In the genomic region with DNA sequence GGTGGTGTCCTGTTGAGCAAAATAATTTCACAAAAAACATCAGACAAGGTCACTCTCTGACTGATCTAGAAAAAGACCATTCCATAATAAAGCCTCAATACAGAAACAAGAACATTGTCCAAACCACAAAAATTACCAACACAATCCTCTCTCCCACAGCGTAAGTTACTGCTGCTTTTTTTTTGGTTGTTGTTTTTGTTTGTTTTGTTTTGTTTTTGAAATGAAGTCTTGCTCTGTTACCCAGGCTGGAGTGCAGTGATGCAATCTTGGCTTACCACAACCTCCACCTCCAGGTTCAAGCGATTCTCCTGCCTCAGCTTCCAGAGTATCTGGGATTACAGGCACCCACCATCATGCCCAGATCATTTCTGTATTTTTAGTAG, we compare ENCODE assay signal across 12 cellular contexts. TPM values are rescaled to one million over a fixed set of nuclear protein-coding genes. Genes with fewer than 3 reads are reported as not detected.
A peak's percentile ranks its signal among the peaks of the same experiment; 100 is the strongest.
DNase-seq lines count a peak whose midpoint lies in the region; ATAC-seq lines count a peak whose summit lies in the region.
"Had no signal": no experiment of that assay in that cellular context is flagged by ENCODE, and none has a peak within 500 bp of the region (broad histone marks: within the 10 kb centered on the region; RNA-seq: fewer than 3 reads in every experiment).

No MANE protein-coding gene starts in this region.

- ATAC-seq in activated CD8-positive, alpha-beta memory T cell treated with anti-CD3 and anti-CD28 coated beads, Interleukin-2, amount 10 ng/mL, durations not matched to agents 7 days and 5 days, result no peak
- no peak for ATAC-seq in stimulated activated naive CD8-positive, alpha-beta T cell treated with anti-CD3 and anti-CD28 coated beads, Interleukin-15, amount 100 ng/mL, for 72 hours
- no peak for ATAC-seq in GM21423 (IDR thresholded peaks at IDR 0.05; ENCODE audit: unreplicated experiment)
- ATAC-seq in GM19463 (IDR thresholded peaks at IDR 0.05; ENCODE audit: unreplicated experiment), result no peak

- peaks cover 7% of the 10 kb centered on the region for H3K36me3 ChIP-seq in iPS-20b (ENCODE audit: insufficient read depth, low read depth, low read length)

- no peak overlapping the region for H3K27ac Mint-ChIP-seq in activated CD8-positive, alpha-beta memory T cell treated with anti-CD3 and anti-CD28 coated beads, Interleukin-2, amount 10 ng/mL, durations not matched to agents 7 days and 5 days
- peak overlapping the region; percentile 95 for H3K27ac Mint-ChIP-seq in activated naive CD8-positive, alpha-beta T cell
- peak overlapping the region in 1 of 2 donors; percentile 46 for H3K27ac Mint-ChIP-seq in stimulated activated naive CD8-positive, alpha-beta T cell treated with anti-CD3 and anti-CD28 coated beads, Interleukin-15, amount 100 ng/mL, for 72 hours

- H3K27me3 Mint-ChIP-seq in activated CD8-positive, alpha-beta memory T cell treated with anti-CD3 and anti-CD28 coated beads, Interleukin-2, amount 10 ng/mL, durations not matched to agents 7 days and 5 days, result peaks cover 2% of the 10 kb centered on the region
- no peaks in the 10 kb centered on the region for H3K27me3 Mint-ChIP-seq in activated naive CD8-positive, alpha-beta T cell
- H3K27me3 Mint-ChIP-seq in stimulated activated naive CD8-positive, alpha-beta T cell treated with anti-CD3 and anti-CD28 coated beads, Interleukin-15, amount 100 ng/mL, for 72 hours, result no peaks in the 10 kb centered on the region

- H3K27me3 ChIP-seq in iPS-20b (ENCODE audit: insufficient read depth, low read length), result no peaks in the 10 kb centered on the region
- H3K27me3 ChIP-seq: Peyer's patch had no signal

- peak overlapping the region; percentile 89 for H3K4me3 Mint-ChIP-seq in activated CD8-positive, alpha-beta memory T cell treated with anti-CD3 and anti-CD28 coated beads, Interleukin-2, amount 10 ng/mL, durations not matched to agents 7 days and 5 days
- H3K4me3 Mint-ChIP-seq in activated naive CD8-positive, alpha-beta T cell, result peak overlapping the region; percentile 92
- H3K4me3 Mint-ChIP-seq in stimulated activated naive CD8-positive, alpha-beta T cell treated with anti-CD3 and anti-CD28 coated beads, Interleukin-15, amount 100 ng/mL, for 72 hours, result peak overlapping the region; percentile 52 to 93

- H3K9me3 Mint-ChIP-seq in activated CD8-positive, alpha-beta memory T cell treated with anti-CD3 and anti-CD28 coated beads, Interleukin-2, amount 10 ng/mL, durations not matched to agents 7 days and 5 days (ENCODE audit: low read depth), result no peaks in the 10 kb centered on the region
- H3K9me3 Mint-ChIP-seq in activated naive CD8-positive, alpha-beta T cell (ENCODE audit: low read depth), result no peaks in the 10 kb centered on the region
- H3K9me3 Mint-ChIP-seq in stimulated activated naive CD8-positive, alpha-beta T cell treated with anti-CD3 and anti-CD28 coated beads, Interleukin-15, amount 100 ng/mL, for 72 hours, result no peaks in the 10 kb centered on the region

- CTCF ChIA-PET in activated CD8-positive, alpha-beta memory T cell treated with anti-CD3 and anti-CD28 coated beads, Interleukin-2, amount 10 ng/mL, durations not matched to agents 7 days and 5 days (lab: Charles Lee), result interaction anchor here (2.8 kb wide), 1 partner anchor 34 kb away, joined by 17 read pairs; a partner anchor contains a TSS

- peaks cover 6% of the 10 kb centered on the region for H3K36me3 Mint-ChIP-seq in activated CD8-positive, alpha-beta memory T cell treated with anti-CD3 and anti-CD28 coated beads, Interleukin-2, amount 10 ng/mL, durations not matched to agents 7 days and 5 days
- peaks cover 4% of the 10 kb centered on the region for H3K36me3 Mint-ChIP-seq in activated naive CD8-positive, alpha-beta T cell

- H3K9me3 ChIP-seq in iPS-20b (ENCODE audit: insufficient read depth, low read depth, low read length), result no peaks in the 10 kb centered on the region
- H3K9me3 ChIP-seq: Peyer's patch had no signal

- H3K4me3 ChIP-seq in iPS-20b (ENCODE audit: low read length), result peak overlapping the region; percentile 77; the same call in 1 of the 2 replicates

- H3K4me1 ChIP-seq in iPS-20b (ENCODE audit: insufficient read depth, low read length), result peaks cover 9% of the 10 kb centered on the region

- H3K27ac ChIP-seq in iPS-20b (ENCODE audit: low read length), result no peak overlapping the region

- no peak overlapping the region for H3K9ac ChIP-seq in iPS-20b (ENCODE audit: low read depth, low read length)

- H3K4me1 Mint-ChIP-seq in activated CD8-positive, alpha-beta memory T cell treated with anti-CD3 and anti-CD28 coated beads, Interleukin-2, amount 10 ng/mL, durations not matched to agents 7 days and 5 days, result peaks cover 30% of the 10 kb centered on the region
- H3K4me1 Mint-ChIP-seq in activated naive CD8-positive, alpha-beta T cell (ENCODE audit: low read depth), result peaks cover 27% of the 10 kb centered on the region
- H3K4me1 Mint-ChIP-seq in stimulated activated naive CD8-positive, alpha-beta T cell treated with anti-CD3 and anti-CD28 coated beads, Interleukin-15, amount 100 ng/mL, for 72 hours, result peaks cover 51% of the 10 kb centered on the region

- no peak for DNase-seq in activated CD8-positive, alpha-beta memory T cell treated with anti-CD3 and anti-CD28 coated beads, Interleukin-2, amount 10 ng/mL, durations not matched to agents 7 days and 5 days
- no peak for DNase-seq in activated CD8-positive, alpha-beta memory T cell treated with anti-CD3 and anti-CD28 coated beads, Interleukin-2, amount 50 U/mL, for 4 hours
- no peak for DNase-seq in stimulated activated naive CD8-positive, alpha-beta T cell treated with anti-CD3 and anti-CD28 coated beads, Interleukin-15, amount 100 ng/mL, for 72 hours
- DNase-seq in NCI-H1436 treated with DMSO at 0.1 percent for 48 hours (lab: John Stamatoyannopoulos, UW), result no peak
- DNase-seq: NCI-H1436; Peyer's patch; right cardiac atrium; stimulated activated CD8-positive, alpha-beta memory T cell treated with anti-CD3 and anti-CD28 coated beads, Interleukin-4, amount 100 ng/mL, for 48 hours had no signal

RNA-seq across cellular contexts. Expression of a gene that starts 1.5 kb away (rescaled TPM):
- total RNA-seq in activated CD8-positive, alpha-beta memory T cell treated with anti-CD3 and anti-CD28 coated beads, Interleukin-2, amount 10 ng/mL, durations not matched to agents 7 days and 5 days, result 10 to 100 TPM; 44.6 to 48.4 TPM

RNA-seq across cellular contexts. Expression of a gene that starts 27.2 kb away (rescaled TPM):
- under 1 TPM in 1 of 2 experiments, not detected in 1; 0.33 TPM for total RNA-seq in activated CD8-positive, alpha-beta memory T cell treated with anti-CD3 and anti-CD28 coated beads, Interleukin-2, amount 10 ng/mL, durations not matched to agents 7 days and 5 days

RNA-seq across cellular contexts. Expression of a gene that starts 28.2 kb away (rescaled TPM):
- total RNA-seq in activated CD8-positive, alpha-beta memory T cell treated with anti-CD3 and anti-CD28 coated beads, Interleukin-2, amount 10 ng/mL, durations not matched to agents 7 days and 5 days, result under 1 TPM in 1 of 2 experiments, not detected in 1; 0.09 TPM

RNA-seq across cellular contexts. Expression of a gene that starts 34.4 kb away (rescaled TPM):
- 10 to 100 TPM; 56.9 to 67.6 TPM for total RNA-seq in activated CD8-positive, alpha-beta memory T cell treated with anti-CD3 and anti-CD28 coated beads, Interleukin-2, amount 10 ng/mL, durations not matched to agents 7 days and 5 days

RNA-seq across cellular contexts. Expression of a gene that starts 46.2 kb away (rescaled TPM):
- 10 to 100 TPM; 51.1 to 55.3 TPM for total RNA-seq in activated CD8-positive, alpha-beta memory T cell treated with anti-CD3 and anti-CD28 coated beads, Interleukin-2, amount 10 ng/mL, durations not matched to agents 7 days and 5 days
